16 cellular contexts compared by ENCODE assay signal in genomic region chr17:80363518-80364090, GRCh38. TPM values are rescaled to one million over a fixed set of nuclear protein-coding genes. Genes with fewer than 3 reads are reported as not detected.
DNase-seq lines count a peak whose midpoint lies in the region; ATAC-seq and TF ChIP-seq lines count a peak whose summit lies in the region.
"Had no signal": no experiment of that assay in that cellular context is flagged by ENCODE, and none has a peak within 500 bp of the region (broad histone marks: within the 10 kb centered on the region; RNA-seq: fewer than 3 reads in every experiment).

No MANE protein-coding gene starts in this region.

- no peak overlapping the region for H3K4me3 ChIP-seq in GM23338
- H3K4me3 ChIP-seq: coronary artery, left lung had no signal

- no peak for DNase-seq in activated CD4-positive, CD25-positive, alpha-beta regulatory T cell treated with anti-CD3 and anti-CD28 coated beads, Interleukin-2, amount 50 U/mL, for 72 hours
- DNase-seq in NCI-H2107 (lab: John Stamatoyannopoulos, UW) (peak; percentile 45), chondrocyte (ENCODE audit: low spot score) (peak; percentile 86), nephron progenitor cell (no peak), omental fat pad (ENCODE audit: low spot score) (no peak), GM23338 (ENCODE audit: low spot score) (no peak)
- DNase-seq: 8988T; activated T-cell treated with anti-CD3 and anti-CD28 coated beads, Interleukin-2, amount 50 U/mL, for 4 hours; COR-L47; left lung; NCI-H2029 had no signal

- H3K79me2 ChIP-seq in GM23338 (replicated peaks; ENCODE audit: insufficient read depth), result no peaks in the 10 kb centered on the region

- H3K4me1 ChIP-seq in GM23338 (ENCODE audit: insufficient read depth), result no peaks in the 10 kb centered on the region
- H3K4me1 ChIP-seq: left lung had no signal

- H3F3A ChIP-seq in GM23338 (replicated peaks; ENCODE audit: low read depth), result no peaks in the 10 kb centered on the region

- H3K4me1 Mint-ChIP-seq in chondrocyte (ENCODE audit: low read depth), result no peaks in the 10 kb centered on the region
- H3K4me1 Mint-ChIP-seq in nephron progenitor cell, result peaks cover 15% of the 10 kb centered on the region
- H3K4me1 Mint-ChIP-seq in GM23338, result no peaks in the 10 kb centered on the region
- H3K4me1 Mint-ChIP-seq: B cell, T-cell had no signal

- H3K4me3 Mint-ChIP-seq in chondrocyte (ENCODE audit: unreplicated experiment) (no peak overlapping the region), nephron progenitor cell (no peak overlapping the region), GM23338 (no peak overlapping the region)
- H3K4me3 Mint-ChIP-seq: activated T-cell treated with anti-CD3 and anti-CD28 coated beads, Interleukin-2, amount 50 U/mL, for 4 hours; B cell; T-cell had no signal

- H3K9me2 ChIP-seq in GM23338 (ENCODE audit: insufficient read depth), result no peaks in the 10 kb centered on the region

- no peak overlapping the region for H2AFZ ChIP-seq in GM23338

- peak; percentile 6 to 12 for ATAC-seq in activated CD4-positive, CD25-positive, alpha-beta regulatory T cell treated with anti-CD3 and anti-CD28 coated beads, Interleukin-2, amount 50 U/mL, for 24 hours
- ATAC-seq in omental fat pad (ENCODE audit: low FRiP score) (no peak), GM21619 (IDR thresholded peaks at IDR 0.05; ENCODE audit: unreplicated experiment) (no peak), GM23338 (no peak)
- ATAC-seq: left lung had no signal

- no peaks in the 10 kb centered on the region for H3K27me3 ChIP-seq in GM23338 (ENCODE audit: insufficient read depth)
- H3K27me3 ChIP-seq: left lung had no signal

- H3K9me3 Mint-ChIP-seq in chondrocyte (ENCODE audit: low read depth) (no peaks in the 10 kb centered on the region), nephron progenitor cell (no peaks in the 10 kb centered on the region), GM23338 (peaks cover 4% of the 10 kb centered on the region; the same call in 1 of the 3 replicates)
- H3K9me3 Mint-ChIP-seq: activated T-cell treated with anti-CD3 and anti-CD28 coated beads, Interleukin-2, amount 50 U/mL, for 4 hours; T-cell had no signal

- no peak for TF ChIP-seq CTCF in chondrocyte (IDR thresholded peaks at IDR 0.05)
- no peak for TF ChIP-seq CTCF in nephron progenitor cell (IDR thresholded peaks at IDR 0.05)
- no peak for TF ChIP-seq CTCF in omental fat pad (IDR thresholded peaks at IDR 0.05)
- no peak for TF ChIP-seq CTCF in GM23338 (conservative IDR thresholded peaks at IDR 0.05; ENCODE audit: low read depth in 2 of 2)

- no peak overlapping the region for H3K27ac ChIP-seq in GM23338 (ENCODE audit: low read depth)
- H3K27ac ChIP-seq: coronary artery, left lung had no signal

- H4K20me1 ChIP-seq in GM23338 (replicated peaks; ENCODE audit: insufficient read depth), result no peaks in the 10 kb centered on the region; the same call in 1 of the 2 replicates

- H3K36me3 ChIP-seq in GM23338 (ENCODE audit: insufficient read depth), result peaks cover 25% of the 10 kb centered on the region

- H3K36me3 Mint-ChIP-seq in chondrocyte (ENCODE audit: low read depth) (peaks cover 53% of the 10 kb centered on the region), nephron progenitor cell (ENCODE audit: low read depth) (peaks cover 38% of the 10 kb centered on the region), GM23338 (ENCODE audit: low read depth) (peaks cover 71% of the 10 kb centered on the region)

- H3K4me2 ChIP-seq in GM23338, result no peak overlapping the region

- no peaks in the 10 kb centered on the region for H3K27me3 Mint-ChIP-seq in chondrocyte (ENCODE audit: low read depth)
- H3K27me3 Mint-ChIP-seq in nephron progenitor cell (ENCODE audit: low read depth, poor library complexity), result no peaks in the 10 kb centered on the region
- H3K27me3 Mint-ChIP-seq in GM23338 (ENCODE audit: insufficient read depth, low read depth, poor library complexity), result peaks cover 18% of the 10 kb centered on the region
- H3K27me3 Mint-ChIP-seq: B cell, T-cell had no signal

- H3K27ac Mint-ChIP-seq in chondrocyte (ENCODE audit: unreplicated experiment) (no peak overlapping the region), nephron progenitor cell (peak overlapping the region; percentile 61), GM23338 (no peak overlapping the region)
- H3K27ac Mint-ChIP-seq: B cell, T-cell had no signal

TF ChIP-seq in GM23338, 12 proteins besides CTCF, POLR2A, EP300 and RAD21:
- TF ChIP-seq REST (IDR thresholded peaks at IDR 0.05; ENCODE audit: unreplicated experiment), result no peak
- TF ChIP-seq STAT1 (IDR thresholded peaks at IDR 0.05; ENCODE audit: unreplicated experiment), result no peak
- TF ChIP-seq ZNF331 (CRISPR knock-in tag; IDR thresholded peaks at IDR 0.05; ENCODE audit: low read depth), result no peak
- TF ChIP-seq ZNF114 (CRISPR knock-in tag; IDR thresholded peaks at IDR 0.05), result no peak
- TF ChIP-seq EZH2phosphoT487 (IDR thresholded peaks at IDR 0.05; ENCODE audit: unreplicated experiment), result no peak
- TF ChIP-seq EZH2 (IDR thresholded peaks at IDR 0.05; ENCODE audit: low read depth, unreplicated experiment), result no peak

RNA-seq across cellular contexts. Expression of gene ENDOV, which starts 51.4 kb away (rescaled TPM):
- total RNA-seq in chondrocyte (22.8 to 32.5 TPM (median 27.0 TPM) in 3 replicates), omental fat pad (10 to 100 TPM in 1 of 4 donors, 1 to 10 TPM in 3; 6.9 to 16.6 (median 8.1) TPM)
- 10.2 and 11.5 TPM in 2 replicates for total RNA-seq in GM23338 (2014; rRNA removed; shearing (Covaris generic))
- 16.0 and 16.1 TPM in 2 replicates for polyA plus RNA-seq in GM23338 (2016; fragmentation: Nextera tagmentation; extraction: Ambion mirVana)

Comparison
In these comparisons a context has a peak if more than half of its experiments do, and no peak if none do; other contexts are left out.
1. ATAC-seq: peak in activated CD4-positive, CD25-positive, alpha-beta regulatory T cell treated with anti-CD3 and anti-CD28 coated beads, Interleukin-2, amount 50 U/mL, for 24 hours (2 of 2); none in omental fat pad (single experiment), GM21619 (single experiment) and GM23338 (single experiment).
2. DNase-seq: peak in NCI-H2107 (single experiment) and chondrocyte (single experiment); none in activated CD4-positive, CD25-positive, alpha-beta regulatory T cell treated with anti-CD3 and anti-CD28 coated beads, Interleukin-2, amount 50 U/mL, for 72 hours (single experiment), nephron progenitor cell (single experiment), omental fat pad (single experiment) and GM23338 (single experiment).